In the genomic region with DNA sequence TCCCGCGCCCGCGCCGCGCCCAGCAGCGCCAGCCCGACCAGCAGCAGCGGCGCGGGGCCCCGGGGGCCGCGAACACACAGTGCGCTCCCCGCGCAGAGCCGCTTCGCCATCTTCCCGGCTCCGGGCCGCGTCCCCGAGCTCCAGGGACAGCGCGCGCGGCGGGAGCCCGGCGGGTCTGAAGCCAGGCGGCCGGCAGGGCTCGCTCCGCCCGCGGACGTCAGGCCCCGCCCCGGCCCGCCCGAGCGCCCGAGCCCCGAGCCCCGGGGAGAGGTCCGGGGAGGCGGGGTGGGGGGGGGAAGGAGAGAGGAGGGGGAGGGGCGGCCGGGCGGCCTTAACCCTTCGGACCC, we compare ENCODE assay signal across 8 cellular contexts. TPM values are rescaled to one million over a fixed set of nuclear protein-coding genes. Genes with fewer than 3 reads are reported as not detected.
DNase-seq lines count a peak whose midpoint lies in the region; ATAC-seq and TF ChIP-seq lines count a peak whose summit lies in the region.

A gene with protein sequence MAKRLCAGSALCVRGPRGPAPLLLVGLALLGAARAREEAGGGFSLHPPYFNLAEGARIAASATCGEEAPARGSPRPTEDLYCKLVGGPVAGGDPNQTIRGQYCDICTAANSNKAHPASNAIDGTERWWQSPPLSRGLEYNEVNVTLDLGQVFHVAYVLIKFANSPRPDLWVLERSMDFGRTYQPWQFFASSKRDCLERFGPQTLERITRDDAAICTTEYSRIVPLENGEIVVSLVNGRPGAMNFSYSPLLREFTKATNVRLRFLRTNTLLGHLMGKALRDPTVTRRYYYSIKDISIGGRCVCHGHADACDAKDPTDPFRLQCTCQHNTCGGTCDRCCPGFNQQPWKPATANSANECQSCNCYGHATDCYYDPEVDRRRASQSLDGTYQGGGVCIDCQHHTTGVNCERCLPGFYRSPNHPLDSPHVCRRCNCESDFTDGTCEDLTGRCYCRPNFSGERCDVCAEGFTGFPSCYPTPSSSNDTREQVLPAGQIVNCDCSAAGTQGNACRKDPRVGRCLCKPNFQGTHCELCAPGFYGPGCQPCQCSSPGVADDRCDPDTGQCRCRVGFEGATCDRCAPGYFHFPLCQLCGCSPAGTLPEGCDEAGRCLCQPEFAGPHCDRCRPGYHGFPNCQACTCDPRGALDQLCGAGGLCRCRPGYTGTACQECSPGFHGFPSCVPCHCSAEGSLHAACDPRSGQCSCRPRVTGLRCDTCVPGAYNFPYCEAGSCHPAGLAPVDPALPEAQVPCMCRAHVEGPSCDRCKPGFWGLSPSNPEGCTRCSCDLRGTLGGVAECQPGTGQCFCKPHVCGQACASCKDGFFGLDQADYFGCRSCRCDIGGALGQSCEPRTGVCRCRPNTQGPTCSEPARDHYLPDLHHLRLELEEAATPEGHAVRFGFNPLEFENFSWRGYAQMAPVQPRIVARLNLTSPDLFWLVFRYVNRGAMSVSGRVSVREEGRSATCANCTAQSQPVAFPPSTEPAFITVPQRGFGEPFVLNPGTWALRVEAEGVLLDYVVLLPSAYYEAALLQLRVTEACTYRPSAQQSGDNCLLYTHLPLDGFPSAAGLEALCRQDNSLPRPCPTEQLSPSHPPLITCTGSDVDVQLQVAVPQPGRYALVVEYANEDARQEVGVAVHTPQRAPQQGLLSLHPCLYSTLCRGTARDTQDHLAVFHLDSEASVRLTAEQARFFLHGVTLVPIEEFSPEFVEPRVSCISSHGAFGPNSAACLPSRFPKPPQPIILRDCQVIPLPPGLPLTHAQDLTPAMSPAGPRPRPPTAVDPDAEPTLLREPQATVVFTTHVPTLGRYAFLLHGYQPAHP (N-terminal part only) (minus strand): TSS at position 177 of the 347 bp plus-strand sequence. CDS start 67 bp downstream, at position 110.

- no peaks in the 10 kb centered on the region for H3K9me3 ChIP-seq in WERI-Rb-1 (ENCODE audit: severe bottlenecking)

- TF ChIP-seq CTCF in HFF-Myc (IDR thresholded peaks at IDR 0.05; ENCODE audit: low read depth, low read length, missing control alignments) (no peak), WERI-Rb-1 (IDR thresholded peaks at IDR 0.05; ENCODE audit: low read depth, low read length) (no peak), fibroblast of the aortic adventitia (IDR thresholded peaks at IDR 0.05; ENCODE audit: insufficient read depth, low read length) (no peak), nephron progenitor cell (IDR thresholded peaks at IDR 0.05) (no peak)

- peak within 1 kb of the TSS; percentile 53 for H3K4me3 ChIP-seq in HFF-Myc (replicated peaks; ENCODE audit: low read depth, low read length)
- peak within 1 kb of the TSS; percentile 83 for H3K4me3 ChIP-seq in WERI-Rb-1 (ENCODE audit: low read depth, low read length)
- peak within 1 kb of the TSS; percentile 70 for H3K4me3 ChIP-seq in fibroblast of the aortic adventitia (ENCODE audit: low read depth, low read length)

- peak within 1 kb of the TSS; percentile 74 for H3K4me3 Mint-ChIP-seq in nephron progenitor cell

- H3K27ac ChIP-seq in WERI-Rb-1, result peak within 1 kb of the TSS; percentile 93

- H3K27ac Mint-ChIP-seq in nephron progenitor cell, result no peak within 1 kb of the TSS

- H3K9me3 Mint-ChIP-seq in nephron progenitor cell, result no peaks in the 10 kb centered on the region

- H3K4me1 Mint-ChIP-seq in nephron progenitor cell, result peaks cover 52% of the 10 kb centered on the region

- DNase-seq in COLO829 (ENCODE audit: low spot score) (peak; percentile 47), HFF-Myc (ENCODE audit: extremely low read depth, low read depth) (no peak), WERI-Rb-1 (peak; percentile 62), fibroblast of the aortic adventitia (ENCODE audit: low read depth) (no peak), nephron progenitor cell (peak; percentile 82), Kasumi-1 (lab: John Stamatoyannopoulos, UW) (no peak)

- H3K36me3 Mint-ChIP-seq in nephron progenitor cell (ENCODE audit: low read depth), result no peaks in the 10 kb centered on the region

- no peaks in the 10 kb centered on the region for H3K27me3 Mint-ChIP-seq in nephron progenitor cell (ENCODE audit: low read depth, poor library complexity)

- ATAC-seq in HG03442 (IDR thresholded peaks at IDR 0.05; ENCODE audit: unreplicated experiment) (no peak), HG03108 (IDR thresholded peaks at IDR 0.05; ENCODE audit: unreplicated experiment) (no peak)

- peaks cover 12% of the 10 kb centered on the region for H3K36me3 ChIP-seq in WERI-Rb-1

- no peaks in the 10 kb centered on the region for H3K27me3 ChIP-seq in WERI-Rb-1 (ENCODE audit: insufficient read depth, low read depth, severe bottlenecking)

RNA-seq across cellular contexts. Expression of the gene that starts here (rescaled TPM):
- 5.6 and 11.1 TPM in 2 replicates for total RNA-seq in fibroblast of the aortic adventitia (ENCODE audit: low replicate concordance)

Comparison
In these comparisons a context has a peak if more than half of its experiments do, and no peak if none do; other contexts are left out.
1. DNase-seq: peak in COLO829 (single experiment), WERI-Rb-1 (single experiment) and nephron progenitor cell (single experiment); none in HFF-Myc (single experiment), fibroblast of the aortic adventitia (single experiment) and Kasumi-1 (0 of 2).
2. Peak in every context shown above with its lines, with median percentiles within 50 percentile points of each other: H3K4me3 ChIP-seq.